In genomic region chrX:23802431-23802830, GRCh38 we compare ENCODE assay signal across 19 cellular contexts. TPM values are rescaled to one million over a fixed set of nuclear protein-coding genes. Genes with fewer than 3 reads are reported as not detected.
DNase-seq lines count a peak whose midpoint lies in the region; ATAC-seq, FAIRE-seq and TF ChIP-seq lines count a peak whose summit lies in the region.
"Had no signal": no experiment of that assay in that cellular context is flagged by ENCODE, and none has a peak within 500 bp of the region (broad histone marks: within the 10 kb centered on the region; RNA-seq: fewer than 3 reads in every experiment).

No MANE protein-coding gene starts in this region.

- peak overlapping the region; percentile 77 for H3K27ac ChIP-seq in OCI-LY1 (ENCODE audit: low read depth, low read length, poor library complexity, severe bottlenecking)
- H3K27ac ChIP-seq in pancreas: peak overlapping the region in 1 of 4 donors; percentile 21
- H3K27ac ChIP-seq: psoas muscle had no signal

- no peak for ATAC-seq in pancreas
- no peak for ATAC-seq in HG03025 (IDR thresholded peaks at IDR 0.05; ENCODE audit: low FRiP score, unreplicated experiment)
- no peak for ATAC-seq in GM19463 (IDR thresholded peaks at IDR 0.05; ENCODE audit: unreplicated experiment)
- ATAC-seq: activated CD4-positive, CD25-positive, alpha-beta regulatory T cell treated with anti-CD3 and anti-CD28 coated beads, Interleukin-2, amount 50 U/mL, for 24 hours; body of pancreas; PC-3; psoas muscle; stimulated activated naive CD8-positive, alpha-beta T cell treated with anti-CD3 and anti-CD28 coated beads, Interleukin-15, amount 100 ng/mL, for 72 hours; T-cell had no signal

- H3K4me3 ChIP-seq in OCI-LY1 (ENCODE audit: low read depth, low read length, poor library complexity, severe bottlenecking) (no peak overlapping the region), pancreas (no peak overlapping the region)
- H3K4me3 ChIP-seq: body of pancreas, psoas muscle had no signal

- no peaks in the 10 kb centered on the region for H3K27me3 Mint-ChIP-seq in chondrocyte (ENCODE audit: low read depth)
- H3K27me3 Mint-ChIP-seq: stimulated activated naive CD8-positive, alpha-beta T cell treated with anti-CD3 and anti-CD28 coated beads, Interleukin-15, amount 100 ng/mL, for 72 hours had no signal

- no peaks in the 10 kb centered on the region for H3F3A ChIP-seq in OCI-LY1 (ENCODE audit: insufficient read depth, low read length)

- no peaks in the 10 kb centered on the region for H4K20me1 ChIP-seq in OCI-LY1 (ENCODE audit: insufficient read depth, low read length)

- no peak for DNase-seq in GM12891 (ENCODE audit: insufficient read length, low spot score)
- no peak for DNase-seq in chondrocyte (ENCODE audit: low spot score)
- no peak for DNase-seq in pancreas
- no peak for DNase-seq in posterior vena cava (ENCODE audit: low spot score)
- DNase-seq: activated naive CD4-positive, alpha-beta T cell treated with anti-CD3 and anti-CD28 coated beads for 36 hours; body of pancreas; C1 segment of cervical spinal cord; DND-41; effector CD4-positive, alpha-beta T cell; NCI-H187 treated with DMSO at 0.1 percent for 48 hours; NCI-H510A; PC-3; psoas muscle; stimulated activated naive CD8-positive, alpha-beta T cell treated with anti-CD3 and anti-CD28 coated beads, Interleukin-15, amount 100 ng/mL, for 72 hours; T-cell had no signal

- H3K4me2 ChIP-seq in OCI-LY1 (ENCODE audit: low read length): peak overlapping the region; percentile 39

- peaks cover 60% of the 10 kb centered on the region for H3K4me1 Mint-ChIP-seq in chondrocyte (ENCODE audit: low read depth)

- no peaks in the 10 kb centered on the region for H3K36me3 ChIP-seq in OCI-LY1 (ENCODE audit: insufficient read depth, low read length)
- H3K36me3 ChIP-seq in pancreas: no peaks in the 10 kb centered on the region

- H3K27ac Mint-ChIP-seq in chondrocyte (ENCODE audit: unreplicated experiment): peak overlapping the region; percentile 28
- H3K27ac Mint-ChIP-seq: activated naive CD4-positive, alpha-beta T cell treated with anti-CD3 and anti-CD28 coated beads for 36 hours; T-cell had no signal

- H3K9me2 ChIP-seq in OCI-LY1 (ENCODE audit: low read depth, low read length): no peaks in the 10 kb centered on the region

- no peak overlapping the region for H3K9ac ChIP-seq in OCI-LY1 (ENCODE audit: low read length)

- no peak overlapping the region for H2AFZ ChIP-seq in OCI-LY1 (ENCODE audit: low read length)

- H3K9me3 ChIP-seq in OCI-LY1 (ENCODE audit: low read length): no peaks in the 10 kb centered on the region
- no peaks in the 10 kb centered on the region for H3K9me3 ChIP-seq in pancreas
- H3K9me3 ChIP-seq: body of pancreas, psoas muscle had no signal

- H3K79me2 ChIP-seq in OCI-LY1 (ENCODE audit: insufficient read depth, low read length): no peaks in the 10 kb centered on the region

- no peak for TF ChIP-seq CTCF in OCI-LY1 (IDR thresholded peaks at IDR 0.05; ENCODE audit: low read length)
- no peak for TF ChIP-seq CTCF in chondrocyte (IDR thresholded peaks at IDR 0.05)
- no peak for TF ChIP-seq CTCF in pancreas (IDR thresholded peaks at IDR 0.05)

- TF ChIP-seq POLR2A in GM12891 (IDR thresholded peaks at IDR 0.05; ENCODE audit: low read depth, low read length): no peak

- no peak overlapping the region for H3K4me3 Mint-ChIP-seq in chondrocyte (ENCODE audit: unreplicated experiment)
- H3K4me3 Mint-ChIP-seq: activated naive CD4-positive, alpha-beta T cell treated with anti-CD3 and anti-CD28 coated beads for 36 hours; stimulated activated naive CD8-positive, alpha-beta T cell treated with anti-CD3 and anti-CD28 coated beads, Interleukin-15, amount 100 ng/mL, for 72 hours; T-cell had no signal

- 81 to 85% methylated on average over 5 of the region's 5 CpGs for WGBS in pancreas, 2 donors

- H3K36me3 Mint-ChIP-seq in chondrocyte (ENCODE audit: low read depth): no peaks in the 10 kb centered on the region
- H3K36me3 Mint-ChIP-seq: T-cell had no signal

- H3K27me3 ChIP-seq in OCI-LY1 (ENCODE audit: insufficient read depth, low read length) (no peaks in the 10 kb centered on the region), pancreas (no peaks in the 10 kb centered on the region)
- H3K27me3 ChIP-seq: body of pancreas had no signal

- no peaks in the 10 kb centered on the region for H3K9me3 Mint-ChIP-seq in chondrocyte (ENCODE audit: low read depth)
- H3K9me3 Mint-ChIP-seq: activated naive CD4-positive, alpha-beta T cell treated with anti-CD3 and anti-CD28 coated beads for 36 hours; stimulated activated naive CD8-positive, alpha-beta T cell treated with anti-CD3 and anti-CD28 coated beads, Interleukin-15, amount 100 ng/mL, for 72 hours; T-cell had no signal

- peaks cover 33% of the 10 kb centered on the region for H3K4me1 ChIP-seq in OCI-LY1 (ENCODE audit: insufficient read depth, low read length, severe bottlenecking)
- peaks cover 0 to 4% (median 0%) of the 10 kb centered on the region in 3 donors for H3K4me1 ChIP-seq in pancreas
- H3K4me1 ChIP-seq: psoas muscle had no signal

- FAIRE-seq in GM12891 (lab: Jason Lieb, UNC) (no peak), pancreas (lab: Jason Lieb, UNC) (peak; percentile 83)

- intact Hi-C loops in pancreas (cut with DNase I): no loop called here
- intact Hi-C loops in posterior vena cava (cut with DNase I): no loop called here

TF ChIP-seq in GM12891, 5 proteins besides CTCF, POLR2A, EP300 and RAD21:
- no peak for TF ChIP-seq POLR2AphosphoS5 (IDR thresholded peaks at IDR 0.05; ENCODE audit: low read depth, low read length)
- peak; percentile 62 for TF ChIP-seq SPI1 (IDR thresholded peaks at IDR 0.05; ENCODE audit: low read depth, low read length)

RNA-seq across cellular contexts. Expression of gene SAT1, which starts 19.5 kb away (rescaled TPM):
- 156 TPM for polyA plus RNA-seq in GM12891 (2012; ENCODE audit: low read depth, missing spikeins)
- total RNA-seq in chondrocyte (157 to 264 TPM (median 263 TPM) in 3 replicates), pancreas (100 to 1,000 TPM in 2 of 6 donors, 10 to 100 TPM in 4; 51.1 to 376 (median 71.6) TPM), posterior vena cava (100 to 1,000 TPM; 154 to 192 TPM)
- 100 to 1,000 TPM; 220 to 326 TPM for polyA plus RNA-seq in pancreas

RNA-seq across cellular contexts. Expression of gene ACOT9, which starts 59.4 kb away (rescaled TPM):
- polyA plus RNA-seq in GM12891 (2012; ENCODE audit: low read depth, missing spikeins): 15.0 TPM
- 69.3 to 99.6 TPM (median 94.6 TPM) in 3 replicates for total RNA-seq in chondrocyte
- 10 to 100 TPM in 2 of 6 donors, 1 to 10 TPM in 4; 7.0 to 18.6 (median 9.8) TPM for total RNA-seq in pancreas
- polyA plus RNA-seq in pancreas: 10 to 100 TPM; 19.2 to 26.8 TPM
- total RNA-seq in posterior vena cava: 10 to 100 TPM; 45.3 to 53.5 TPM
